8 cellular contexts compared by ENCODE assay signal in the genomic region with DNA sequence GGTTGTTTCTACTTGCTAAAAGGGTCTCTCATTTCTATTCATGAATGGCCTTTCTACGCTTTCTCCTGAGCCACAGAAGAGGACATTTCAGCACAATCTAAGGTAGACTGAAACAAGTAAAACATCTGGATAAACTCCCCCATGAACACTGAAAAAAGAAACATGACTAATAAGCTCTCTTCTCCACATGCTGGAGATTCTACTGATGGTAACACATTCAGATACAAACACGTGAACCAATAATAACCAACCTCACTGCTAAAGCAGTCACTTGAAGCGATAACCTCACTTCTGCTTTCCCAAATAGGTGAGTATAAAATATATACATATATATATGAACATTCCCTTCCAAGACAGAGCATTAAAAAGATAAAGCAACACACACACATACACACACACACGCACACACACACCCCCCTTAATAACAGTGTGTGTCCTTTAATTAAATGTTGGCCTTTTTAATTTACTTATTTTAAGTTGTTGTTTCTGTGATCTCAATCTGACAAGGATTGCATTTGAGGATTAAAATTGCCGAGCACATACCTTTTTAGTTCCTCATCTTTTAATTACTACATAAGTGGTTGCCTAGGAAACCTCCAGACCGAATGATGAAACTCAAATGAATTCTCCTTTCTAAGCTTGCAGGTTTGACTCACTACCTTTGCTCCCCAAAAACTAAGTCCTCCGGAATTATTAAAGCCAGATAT.
DNase-seq lines count a peak whose midpoint lies in the region; ATAC-seq and TF ChIP-seq lines count a peak whose summit lies in the region.

No MANE protein-coding gene starts in this region.

- H3K36me3 ChIP-seq in uterus: no peaks in the 10 kb centered on the region
- H3K36me3 ChIP-seq in MG63: no peaks in the 10 kb centered on the region

- no peak for DNase-seq in activated naive CD4-positive, alpha-beta T cell treated with anti-CD3 and anti-CD28 coated beads, Interleukin-2, amount 50 U/mL, for 72 hours (ENCODE audit: low spot score in 2 of 2)
- DNase-seq in activated naive CD4-positive, alpha-beta T cell (lab: John Stamatoyannopoulos, UW): no peak
- DNase-seq in MV-4-11 (lab: John Stamatoyannopoulos, UW): peak; percentile 68
- DNase-seq in dorsolateral prefrontal cortex: no peak
- no peak for DNase-seq in uterus
- DNase-seq in AG08396 (ENCODE audit: low spot score): no peak
- DNase-seq in MG63: no peak

- H3K9me3 ChIP-seq in uterus: no peaks in the 10 kb centered on the region
- no peaks in the 10 kb centered on the region for H3K9me3 ChIP-seq in MG63

- H3K4me3 ChIP-seq in dorsolateral prefrontal cortex (peak overlapping the region in 12 of 59 donors; percentile 1 to 33 (median 18)), uterus (no peak overlapping the region), MG63 (no peak overlapping the region)

- no peaks in the 10 kb centered on the region for H3K27me3 ChIP-seq in dorsolateral prefrontal cortex
- H3K27me3 ChIP-seq in uterus: no peaks in the 10 kb centered on the region
- no peaks in the 10 kb centered on the region for H3K27me3 ChIP-seq in MG63

- peaks cover 0 to 11% of the 10 kb centered on the region in 2 donors for H3K9me3 Mint-ChIP-seq in activated naive CD4-positive, alpha-beta T cell treated with anti-CD3 and anti-CD28 coated beads, Interleukin-2, amount 50 U/mL, for 72 hours

- peak; percentile 28 to 66 for ATAC-seq in activated naive CD4-positive, alpha-beta T cell treated with anti-CD3 and anti-CD28 coated beads, Interleukin-2, amount 50 U/mL, for 72 hours
- ATAC-seq in GM21423 (IDR thresholded peaks at IDR 0.05; ENCODE audit: unreplicated experiment): no peak

- no peak for TF ChIP-seq POLR2A in uterus (IDR thresholded peaks at IDR 0.05)

- intact Hi-C loops in dorsolateral prefrontal cortex (cut with DNase I): no loop called here
- intact Hi-C loops in uterus (cut with DNase I; ENCODE audit: low total_unique reads): loop anchor here (10.0 kb wide), 1 partner anchor 1002 kb away; no protein-coding TSS in a partner anchor

- peak overlapping the region; percentile 82 to 95 for H3K27ac Mint-ChIP-seq in activated naive CD4-positive, alpha-beta T cell treated with anti-CD3 and anti-CD28 coated beads, Interleukin-2, amount 50 U/mL, for 72 hours

- H3K36me3 Mint-ChIP-seq in activated naive CD4-positive, alpha-beta T cell treated with anti-CD3 and anti-CD28 coated beads, Interleukin-2, amount 50 U/mL, for 72 hours: peaks cover 15 to 55% of the 10 kb centered on the region in 2 donors

- H3K27ac ChIP-seq in dorsolateral prefrontal cortex: peak overlapping the region in 32 of 59 donors; percentile 8 to 86 (median 62)
- H3K27ac ChIP-seq in uterus: peak overlapping the region; percentile 31 to 40

- TF ChIP-seq CTCF in dorsolateral prefrontal cortex (IDR thresholded peaks at IDR 0.05 in 54 of 56, conservative IDR thresholded peaks at IDR 0.05 in 2 of 56; ENCODE audit: low read depth in 1 of 56, partially characterized antibody in 56 of 56): no peak
- no peak for TF ChIP-seq CTCF in uterus (IDR thresholded peaks at IDR 0.05)

- peaks cover 8 to 18% of the 10 kb centered on the region in 2 donors for H3K4me1 ChIP-seq in uterus
